Comparison of ENCODE assay signal across 16 cellular contexts in genomic region chr1:178739285-178740045, GRCh38. TPM values are rescaled to one million over a fixed set of nuclear protein-coding genes. Genes with fewer than 3 reads are reported as not detected.
DNase-seq lines count a peak whose midpoint lies in the region; ATAC-seq and TF ChIP-seq lines count a peak whose summit lies in the region.
"Had no signal": no experiment of that assay in that cellular context is flagged by ENCODE, and none has a peak within 500 bp of the region (broad histone marks: within the 10 kb centered on the region; RNA-seq: fewer than 3 reads in every experiment).

No MANE protein-coding gene starts in this region.

- H3K23ac ChIP-seq in neuronal stem cell (ENCODE audit: low read depth, low read length, poor library complexity), result no peak overlapping the region

- no peak overlapping the region for H2BK12ac ChIP-seq in neuronal stem cell (ENCODE audit: low read length)

- H3K27me3 ChIP-seq in right atrium auricular region (no peaks in the 10 kb centered on the region), neuronal stem cell (ENCODE audit: control insufficient read depth in 3 of 3, insufficient read depth in 3 of 3, low read depth in 1 of 3, low read length in 3 of 3) (no peaks in the 10 kb centered on the region)
- H3K27me3 ChIP-seq: stomach had no signal

- H2AK5ac ChIP-seq in neuronal stem cell (ENCODE audit: low read depth, low read length), result no peak overlapping the region

- H3K4me3 ChIP-seq in right atrium auricular region, result no peak overlapping the region
- no peak overlapping the region for H3K4me3 ChIP-seq in fibroblast of mammary gland (ENCODE audit: control insufficient read depth, low read depth, low read length)
- no peak overlapping the region for H3K4me3 ChIP-seq in neuronal stem cell (ENCODE audit: low read length in 2 of 2)
- H3K4me3 ChIP-seq: A549, HAP-1, SK-N-MC, stomach had no signal

- no peak overlapping the region for H2BK15ac ChIP-seq in neuronal stem cell (ENCODE audit: low read length)

- H3K9ac ChIP-seq in neuronal stem cell (ENCODE audit: low read depth, low read length, poor library complexity), result no peak overlapping the region

- POLR2A ChIA-PET in WTC11 (lab: Charles Lee), result no interaction called here

- no peak overlapping the region for H4K91ac ChIP-seq in neuronal stem cell (ENCODE audit: low read depth, low read length, poor library complexity)

- H3K9me3 ChIP-seq in right atrium auricular region, result no peaks in the 10 kb centered on the region
- H3K9me3 ChIP-seq in neuronal stem cell (replicated peaks in 1 of 2; ENCODE audit: control insufficient read depth in 2 of 2, insufficient read depth in 1 of 2, low read depth in 1 of 2, low read length in 2 of 2), result peaks cover 0 to 25% of the 10 kb centered on the region in 2 donors
- H3K9me3 ChIP-seq: A549, HAP-1, stomach had no signal

- H4K8ac ChIP-seq in neuronal stem cell (ENCODE audit: low read depth, low read length), result no peak overlapping the region

- DNase-seq in left ventricle myocardium superior (no peak), right atrium auricular region (ENCODE audit: low spot score) (no peak), WTC11 (ENCODE audit: low spot score) (no peak), fibroblast of mammary gland (ENCODE audit: low read depth) (peak; percentile 67), natural killer cell (no peak), neuronal stem cell (ENCODE audit: low spot score) (no peak), GM19240 (ENCODE audit: insufficient read length, low spot score) (no peak)
- DNase-seq: activated CD4-positive, alpha-beta memory T cell treated with anti-CD3 and anti-CD28 coated beads for 36 hours; activated T-cell treated with anti-CD3 and anti-CD28 coated beads, Interleukin-2, amount 50 U/mL, for 48 hours; CD8-positive, alpha-beta T cell; NCI-H1092; stomach had no signal

- H3K4ac ChIP-seq in neuronal stem cell (ENCODE audit: low read length), result no peak overlapping the region

- H3K36me3 Mint-ChIP-seq in WTC11 (peaks cover 29% of the 10 kb centered on the region), natural killer cell (no peaks in the 10 kb centered on the region)
- H3K36me3 Mint-ChIP-seq in stimulated activated memory B cell treated with anti-CD40 and anti-IgM and Interleukin-4, amounts not matched to agents 10 μg/mL and 1 μg/mL and 100 μg/mL, for 72 hours, result peaks cover 87% of the 10 kb centered on the region

- H3K9me3 Mint-ChIP-seq in WTC11, result no peaks in the 10 kb centered on the region
- peaks cover 4% of the 10 kb centered on the region for H3K9me3 Mint-ChIP-seq in stimulated activated memory B cell treated with anti-CD40 and anti-IgM and Interleukin-4, amounts not matched to agents 10 μg/mL and 1 μg/mL and 100 μg/mL, for 72 hours
- H3K9me3 Mint-ChIP-seq in natural killer cell, result no peaks in the 10 kb centered on the region

- H3K27me3 Mint-ChIP-seq in WTC11 (ENCODE audit: low read depth), result no peaks in the 10 kb centered on the region
- no peaks in the 10 kb centered on the region for H3K27me3 Mint-ChIP-seq in stimulated activated memory B cell treated with anti-CD40 and anti-IgM and Interleukin-4, amounts not matched to agents 10 μg/mL and 1 μg/mL and 100 μg/mL, for 72 hours
- no peaks in the 10 kb centered on the region for H3K27me3 Mint-ChIP-seq in natural killer cell (ENCODE audit: low read depth in 2 of 2)
- H3K27me3 Mint-ChIP-seq: activated CD4-positive, alpha-beta memory T cell treated with anti-CD3 and anti-CD28 coated beads for 36 hours had no signal

- H3K4me2 ChIP-seq in neuronal stem cell (ENCODE audit: insufficient read depth, low read length, poor library complexity, severe bottlenecking), result no peak overlapping the region
- H3K4me2 ChIP-seq: A549 had no signal

- 0 out of 2 replicates have a peak overlapping the region, but pooled peaks have one; percentile 2 for H3K27ac Mint-ChIP-seq in WTC11
- peak overlapping the region; percentile 74 for H3K27ac Mint-ChIP-seq in stimulated activated memory B cell treated with anti-CD40 and anti-IgM and Interleukin-4, amounts not matched to agents 10 μg/mL and 1 μg/mL and 100 μg/mL, for 72 hours
- H3K27ac Mint-ChIP-seq in natural killer cell, result peak overlapping the region in 1 of 2 donors; percentile 24
- H3K27ac Mint-ChIP-seq: activated CD4-positive, alpha-beta memory T cell treated with anti-CD3 and anti-CD28 coated beads for 36 hours; CD8-positive, alpha-beta T cell had no signal

- H3K79me1 ChIP-seq in neuronal stem cell (ENCODE audit: low read depth, low read length), result peaks cover 2% of the 10 kb centered on the region

- peak; percentile 57 for ATAC-seq in left ventricle myocardium superior
- no peak for ATAC-seq in WTC11
- no peak for ATAC-seq in stimulated activated memory B cell treated with anti-CD40 and anti-IgM and Interleukin-4, amounts not matched to agents 10 μg/mL and 1 μg/mL and 100 μg/mL, for 72 hours
- no peak for ATAC-seq in natural killer cell
- ATAC-seq: A549; CD8-positive, alpha-beta T cell had no signal

- H3K4me3 Mint-ChIP-seq in WTC11 (no peak overlapping the region), natural killer cell (no peak overlapping the region)
- H3K4me3 Mint-ChIP-seq in stimulated activated memory B cell treated with anti-CD40 and anti-IgM and Interleukin-4, amounts not matched to agents 10 μg/mL and 1 μg/mL and 100 μg/mL, for 72 hours, result no peak overlapping the region
- H3K4me3 Mint-ChIP-seq: activated CD4-positive, alpha-beta memory T cell treated with anti-CD3 and anti-CD28 coated beads for 36 hours; CD8-positive, alpha-beta T cell had no signal

- no CpG with 5 or more reads among the region's 4 CpGs for WGBS in neuronal stem cell (ENCODE audit: extremely low coverage in 2 of 2, insufficient read length in 2 of 2, insufficient replicate concordance in 1 of 2), 2 donors

- H2BK5ac ChIP-seq in neuronal stem cell (ENCODE audit: low read length), result no peak overlapping the region

- H3K18ac ChIP-seq in neuronal stem cell (ENCODE audit: low read length), result no peak overlapping the region

- H3K4me1 ChIP-seq in right atrium auricular region, result peaks cover 0 to 11% of the 10 kb centered on the region in 2 donors
- H3K4me1 ChIP-seq in neuronal stem cell (ENCODE audit: control insufficient read depth in 2 of 2, insufficient read depth in 1 of 2, low read depth in 1 of 2, low read length in 2 of 2), result no peaks in the 10 kb centered on the region
- H3K4me1 ChIP-seq: A549, HAP-1, stomach had no signal

- TF ChIP-seq CTCF in right atrium auricular region (IDR thresholded peaks at IDR 0.05) (no peak), WTC11 (IDR thresholded peaks at IDR 0.05) (no peak), fibroblast of mammary gland (conservative IDR thresholded peaks at IDR 0.05; ENCODE audit: control insufficient read depth, insufficient read depth, low read depth, low read length) (no peak), natural killer cell (IDR thresholded peaks at IDR 0.05) (no peak)

- intact Hi-C loops in left ventricle myocardium superior (cut with micrococcal nuclease), result loop anchor here (10.0 kb wide), 1 partner anchor 175 kb away; no protein-coding TSS in a partner anchor
- intact Hi-C loops in natural killer cell (cut with micrococcal nuclease), result no loop called here

- H3K27ac ChIP-seq in right atrium auricular region (peak overlapping the region in 1 of 2 donors; percentile 4), neuronal stem cell (replicated peaks; ENCODE audit: low read length) (no peak overlapping the region)
- H3K27ac ChIP-seq: A549, SK-N-MC, stomach had no signal

- H3K4me1 Mint-ChIP-seq in WTC11 (no peaks in the 10 kb centered on the region), natural killer cell (no peaks in the 10 kb centered on the region)
- peaks cover 54% of the 10 kb centered on the region for H3K4me1 Mint-ChIP-seq in stimulated activated memory B cell treated with anti-CD40 and anti-IgM and Interleukin-4, amounts not matched to agents 10 μg/mL and 1 μg/mL and 100 μg/mL, for 72 hours

- CTCF ChIA-PET in WTC11 (lab: Charles Lee), result no interaction called here

- H2BK120ac ChIP-seq in neuronal stem cell (ENCODE audit: low read depth, low read length), result no peak overlapping the region

- no peak overlapping the region for H2AFZ ChIP-seq in neuronal stem cell (ENCODE audit: low read length)

- no peak overlapping the region for H3K14ac ChIP-seq in neuronal stem cell (ENCODE audit: low read length)

- H3K36me3 ChIP-seq in right atrium auricular region (no peaks in the 10 kb centered on the region), neuronal stem cell (replicated peaks in 1 of 2; ENCODE audit: control insufficient read depth in 2 of 2, insufficient read depth in 2 of 2, low read length in 2 of 2) (peaks cover 3 to 55% of the 10 kb centered on the region in 2 donors)
- H3K36me3 ChIP-seq: HAP-1 had no signal

TF ChIP-seq in WTC11, 78 proteins besides CTCF, POLR2A, EP300 and RAD21 (continues in another document):
- TF ChIP-seq FOXJ3 (CRISPR knock-in tag; IDR thresholded peaks at IDR 0.05; ENCODE audit: borderline replicate concordance) (no peak), MYBL2 (CRISPR knock-in tag; IDR thresholded peaks at IDR 0.05) (no peak), PREB (CRISPR knock-in tag; IDR thresholded peaks at IDR 0.05; ENCODE audit: borderline replicate concordance) (no peak)

RNA-seq across cellular contexts. Expression of gene RALGPS2, which starts 14.4 kb away (rescaled TPM):
- total RNA-seq in left ventricle myocardium superior (13.7 TPM), right atrium auricular region (10 to 100 TPM in 1 of 2 donors, 1 to 10 TPM in 1; 9.0 to 16.1 TPM), WTC11 (2021) (33.8 to 38.0 TPM (median 37.0 TPM) in 3 replicates), natural killer cell (10 to 100 TPM; 11.1 to 12.4 (median 11.8) TPM)
- polyA plus RNA-seq in neuronal stem cell (2013, experiment 1 of 2), result 29.5 TPM
- 28.0 TPM for polyA plus RNA-seq in neuronal stem cell (2013, experiment 2 of 2)
